Comparison of ENCODE assay signal across 9 cellular contexts in genomic region chr2:69774984-69775982, GRCh38. TPM values are rescaled to one million over a fixed set of nuclear protein-coding genes. Genes with fewer than 3 reads are reported as not detected.
DNase-seq lines count a peak whose midpoint lies in the region; ATAC-seq and TF ChIP-seq lines count a peak whose summit lies in the region.
"Had no signal": no experiment of that assay in that cellular context is flagged by ENCODE, and none has a peak within 500 bp of the region (broad histone marks: within the 10 kb centered on the region; RNA-seq: fewer than 3 reads in every experiment).

No MANE protein-coding gene starts in this region.

- peak; percentile 50 for ATAC-seq in GM19452 (IDR thresholded peaks at IDR 0.05; ENCODE audit: unreplicated experiment)
- ATAC-seq in activated CD8-positive, alpha-beta T cell treated with anti-CD3 and anti-CD28 coated beads, Interleukin-2, amount 10 ng/mL, durations not matched to agents 7 days and 5 days, result peak; percentile 86

- POLR2A ChIA-PET in Caco-2 (lab: Charles Lee), result no interaction called here
- POLR2A ChIA-PET in activated CD8-positive, alpha-beta T cell treated with anti-CD3 and anti-CD28 coated beads, Interleukin-2, amount 10 ng/mL, durations not matched to agents 7 days and 5 days (lab: Charles Lee), result interaction anchor here (1.0 to 1.4 kb wide), 2 partner anchors 51 to 338 kb away, joined by 3 to 4 read pairs; partner anchors contain the start of gene NFU1

- H3K27me3 Mint-ChIP-seq in Caco-2 (ENCODE audit: insufficient read depth, unreplicated experiment) (no peaks in the 10 kb centered on the region), mesothelial cell of epicardium (ENCODE audit: low read depth) (no peaks in the 10 kb centered on the region)
- H3K27me3 Mint-ChIP-seq in activated CD8-positive, alpha-beta T cell treated with anti-CD3 and anti-CD28 coated beads, Interleukin-2, amount 10 ng/mL, durations not matched to agents 7 days and 5 days (ENCODE audit: low read depth), result no peaks in the 10 kb centered on the region

- CTCF ChIA-PET in Caco-2 (lab: Charles Lee), result no interaction called here
- CTCF ChIA-PET in activated CD8-positive, alpha-beta T cell treated with anti-CD3 and anti-CD28 coated beads, Interleukin-2, amount 10 ng/mL, durations not matched to agents 7 days and 5 days (lab: Charles Lee), result interaction anchor here (0.6 to 4.2 kb wide), 7 partner anchors 11 to 51 kb away, joined by 3 to 17 read pairs (median 5); no protein-coding TSS in a partner anchor

- peaks cover 23% of the 10 kb centered on the region for H3K4me1 Mint-ChIP-seq in Caco-2 (ENCODE audit: low read depth, unreplicated experiment)
- H3K4me1 Mint-ChIP-seq in activated CD8-positive, alpha-beta T cell treated with anti-CD3 and anti-CD28 coated beads, Interleukin-2, amount 10 ng/mL, durations not matched to agents 7 days and 5 days (ENCODE audit: low read depth), result peaks cover 52% of the 10 kb centered on the region
- peaks cover 14% of the 10 kb centered on the region for H3K4me1 Mint-ChIP-seq in mesothelial cell of epicardium

- H3K36me3 Mint-ChIP-seq in Caco-2 (ENCODE audit: insufficient read depth, unreplicated experiment), result peaks cover 9% of the 10 kb centered on the region
- peaks cover 22% of the 10 kb centered on the region for H3K36me3 Mint-ChIP-seq in activated CD8-positive, alpha-beta T cell treated with anti-CD3 and anti-CD28 coated beads, Interleukin-2, amount 10 ng/mL, durations not matched to agents 7 days and 5 days (ENCODE audit: low read depth)
- H3K36me3 Mint-ChIP-seq in mesothelial cell of epicardium, result peaks cover 17% of the 10 kb centered on the region

- TF ChIP-seq CTCF in Caco-2 (IDR thresholded peaks at IDR 0.05; ENCODE audit: insufficient read depth in 1 of 2, low read depth in 1 of 2, low read length in 1 of 2, severe bottlenecking in 1 of 2, unreplicated experiment in 1 of 2) (no peak), mesothelial cell of epicardium (IDR thresholded peaks at IDR 0.05; ENCODE audit: unreplicated experiment) (no peak)

- intact Hi-C loops in Caco-2 (cut with micrococcal nuclease; ENCODE audit: unreplicated experiment), result no loop called here

- no peaks in the 10 kb centered on the region for H3K27me3 ChIP-seq in Caco-2 (replicated peaks; ENCODE audit: control insufficient read depth, insufficient read depth, low read length)

- peaks cover 42% of the 10 kb centered on the region for H3K4me1 ChIP-seq in Caco-2

- DNase-seq in Caco-2 (no peak), mesothelial cell of epicardium (ENCODE audit: low spot score in 2 of 2, unreplicated experiment in 2 of 2) (no peak), COR-L47 (lab: John Stamatoyannopoulos, UW) (no peak), NCI-H1694 treated with DMSO at 0.1 percent for 48 hours (lab: John Stamatoyannopoulos, UW) (no peak), NCI-H526 treated with DMSO at 0.1 percent for 48 hours (lab: John Stamatoyannopoulos, UW) (no peak), NCI-H1092 (lab: John Stamatoyannopoulos, UW) (no peak)
- peak; percentile 78 for DNase-seq in activated CD8-positive, alpha-beta T cell treated with anti-CD3 and anti-CD28 coated beads, Interleukin-2, amount 10 ng/mL, durations not matched to agents 7 days and 5 days
- DNase-seq: activated CD8-positive, alpha-beta memory T cell treated with anti-CD3 and anti-CD28 coated beads, Interleukin-2, amount 50 U/mL, for 4 hours had no signal

- H3K4me3 Mint-ChIP-seq in Caco-2 (ENCODE audit: unreplicated experiment) (no peak overlapping the region), mesothelial cell of epicardium (no peak overlapping the region)
- H3K4me3 Mint-ChIP-seq in activated CD8-positive, alpha-beta T cell treated with anti-CD3 and anti-CD28 coated beads, Interleukin-2, amount 10 ng/mL, durations not matched to agents 7 days and 5 days, result peak overlapping the region; percentile 20

- H3K27ac Mint-ChIP-seq in Caco-2 (ENCODE audit: unreplicated experiment) (peak overlapping the region; percentile 51), mesothelial cell of epicardium (peak overlapping the region; percentile 81)
- peak overlapping the region; percentile 62 for H3K27ac Mint-ChIP-seq in activated CD8-positive, alpha-beta T cell treated with anti-CD3 and anti-CD28 coated beads, Interleukin-2, amount 10 ng/mL, durations not matched to agents 7 days and 5 days

- no peaks in the 10 kb centered on the region for H3K9me3 Mint-ChIP-seq in Caco-2 (ENCODE audit: unreplicated experiment)
- H3K9me3 Mint-ChIP-seq in activated CD8-positive, alpha-beta T cell treated with anti-CD3 and anti-CD28 coated beads, Interleukin-2, amount 10 ng/mL, durations not matched to agents 7 days and 5 days (ENCODE audit: insufficient read depth), result no peaks in the 10 kb centered on the region
- H3K9me3 Mint-ChIP-seq in mesothelial cell of epicardium, result no peaks in the 10 kb centered on the region

- BruUV-seq in Caco-2 (replicated peaks; lab: Mats Ljungman, UMichigan), result no TSS peak

- H3K4me3 ChIP-seq in Caco-2 (ENCODE audit: low read depth, low read length), result no peak overlapping the region

- H3K36me3 ChIP-seq in Caco-2 (ENCODE audit: control insufficient read depth, insufficient read depth, low read length), result 0 out of 2 replicates have a peak, but pooled peaks cover 1% of the 10 kb centered on the region

- H3K9me3 ChIP-seq in Caco-2, result peaks cover 11% of the 10 kb centered on the region

RNA-seq across cellular contexts. Expression of gene ANXA4, which starts 33.3 kb away (rescaled TPM):
- 90.8 and 92.0 TPM in 2 replicates for total RNA-seq in Caco-2 (2022)
- total RNA-seq in activated CD8-positive, alpha-beta T cell treated with anti-CD3 and anti-CD28 coated beads, Interleukin-2, amount 10 ng/mL, durations not matched to agents 7 days and 5 days, result 10 to 100 TPM; 53.5 to 59.5 TPM
- total RNA-seq in mesothelial cell of epicardium, result 41.4 to 45.1 TPM (median 42.2 TPM) in 3 replicates

RNA-seq across cellular contexts. Expression of gene GMCL1, which starts 54.2 kb away (rescaled TPM):
- 13.8 and 17.5 TPM in 2 replicates for total RNA-seq in Caco-2 (2022)
- total RNA-seq in activated CD8-positive, alpha-beta T cell treated with anti-CD3 and anti-CD28 coated beads, Interleukin-2, amount 10 ng/mL, durations not matched to agents 7 days and 5 days, result 10 to 100 TPM; 25.4 to 31.6 TPM
- 14.1 to 18.6 TPM (median 16.3 TPM) in 3 replicates for total RNA-seq in mesothelial cell of epicardium
